8 cellular contexts compared by ENCODE assay signal in genomic region chr12:89355243-89356068, GRCh38. TPM values are rescaled to one million over a fixed set of nuclear protein-coding genes. Genes with fewer than 3 reads are reported as not detected.
DNase-seq lines count a peak whose midpoint lies in the region; ATAC-seq and TF ChIP-seq lines count a peak whose summit lies in the region.

No MANE protein-coding gene starts in this region.

- ATAC-seq in activated naive CD4-positive, alpha-beta T cell treated with anti-CD3 and anti-CD28 coated beads, Interleukin-2, amount 50 U/mL, for 72 hours, result no peak
- ATAC-seq in HG03108 (IDR thresholded peaks at IDR 0.05; ENCODE audit: unreplicated experiment) (no peak), GM21381 (IDR thresholded peaks at IDR 0.05; ENCODE audit: unreplicated experiment) (no peak)

- peaks cover 12% of the 10 kb centered on the region for H3K4me1 Mint-ChIP-seq in activated naive CD4-positive, alpha-beta T cell treated with anti-CD3 and anti-CD28 coated beads for 36 hours (ENCODE audit: low read depth)

- intact Hi-C loops in activated naive CD4-positive, alpha-beta T cell treated with anti-CD3 and anti-CD28 coated beads for 36 hours (cut with micrococcal nuclease), result no loop called here
- intact Hi-C loops in tibial artery (cut with DNase I; ENCODE audit: low total_unique reads), result loop anchor here (10.0 kb wide), 1 partner anchor 359 kb away; no protein-coding TSS in a partner anchor

- peaks cover 5% of the 10 kb centered on the region for H3K36me3 Mint-ChIP-seq in activated naive CD4-positive, alpha-beta T cell treated with anti-CD3 and anti-CD28 coated beads for 36 hours (ENCODE audit: low read depth)
- H3K36me3 Mint-ChIP-seq in activated naive CD4-positive, alpha-beta T cell treated with anti-CD3 and anti-CD28 coated beads, Interleukin-2, amount 50 U/mL, for 72 hours, result peaks cover 13 to 20% of the 10 kb centered on the region in 2 donors

- no peaks in the 10 kb centered on the region for H3K9me3 Mint-ChIP-seq in activated naive CD4-positive, alpha-beta T cell treated with anti-CD3 and anti-CD28 coated beads for 36 hours
- H3K9me3 Mint-ChIP-seq in activated naive CD4-positive, alpha-beta T cell treated with anti-CD3 and anti-CD28 coated beads, Interleukin-2, amount 50 U/mL, for 72 hours, result no peaks in the 10 kb centered on the region

- WGBS in liver, result 28% methylated on average over 18 of the region's 18 CpGs

- CTCF ChIA-PET in activated naive CD4-positive, alpha-beta T cell treated with anti-CD3 and anti-CD28 coated beads for 36 hours (lab: Charles Lee), result no interaction called here

- H3K27ac Mint-ChIP-seq in activated naive CD4-positive, alpha-beta T cell treated with anti-CD3 and anti-CD28 coated beads for 36 hours, result no peak overlapping the region
- H3K27ac Mint-ChIP-seq in activated naive CD4-positive, alpha-beta T cell treated with anti-CD3 and anti-CD28 coated beads, Interleukin-2, amount 50 U/mL, for 72 hours, result peak overlapping the region in 1 of 2 donors; percentile 94

- peak; percentile 12 to 71 for TF ChIP-seq RAD21 in liver (IDR thresholded peaks at IDR 0.05)

- H3K9ac ChIP-seq in adipocyte (ENCODE audit: low read length) (peak overlapping the region; percentile 98), liver (ENCODE audit: low read depth in 1 of 2, low read length in 2 of 2) (peak overlapping the region; percentile 74 to 91)

- H3K4me3 ChIP-seq in adipocyte (ENCODE audit: low read length) (peak overlapping the region; percentile 93), liver (ENCODE audit: low read depth in 1 of 3, low read length in 3 of 3) (peak overlapping the region; percentile 85 to 98 (median 91)), tibial artery (peak overlapping the region; percentile 74 to 90)

- TF ChIP-seq CTCF in liver (IDR thresholded peaks at IDR 0.05; ENCODE audit: low read depth, low read length, missing input control) (peak; percentile 42), tibial artery (IDR thresholded peaks at IDR 0.05) (no peak)

- H3K36me3 ChIP-seq in adipocyte (ENCODE audit: control insufficient read depth, insufficient read depth, low read length, severe bottlenecking), result peaks cover 2% of the 10 kb centered on the region
- H3K36me3 ChIP-seq in liver (ENCODE audit: control insufficient read depth in 4 of 4, insufficient read depth in 3 of 4, low read depth in 1 of 4, low read length in 3 of 4), result no peaks in the 10 kb centered on the region
- peaks cover 0 to 18% (median 0%) of the 10 kb centered on the region in 3 donors for H3K36me3 ChIP-seq in tibial artery

- H3K27me3 Mint-ChIP-seq in activated naive CD4-positive, alpha-beta T cell treated with anti-CD3 and anti-CD28 coated beads for 36 hours (ENCODE audit: low read depth), result no peaks in the 10 kb centered on the region

- DNase-seq in activated naive CD4-positive, alpha-beta T cell treated with anti-CD3 and anti-CD28 coated beads for 36 hours, result no peak
- no peak for DNase-seq in activated naive CD4-positive, alpha-beta T cell treated with anti-CD3 and anti-CD28 coated beads, Interleukin-2, amount 50 U/mL, for 72 hours (ENCODE audit: low spot score in 2 of 2)
- DNase-seq in adipocyte (ENCODE audit: low read depth), result peak; percentile 24
- no peak for DNase-seq in tibial artery
- DNase-seq in activated CD8-positive, alpha-beta memory T cell treated with anti-CD3 and anti-CD28 coated beads for 24 hours, result no peak

- H3K4me1 ChIP-seq in adipocyte (ENCODE audit: control insufficient read depth, insufficient read depth, low read length) (peaks cover 12% of the 10 kb centered on the region), liver (ENCODE audit: control insufficient read depth in 4 of 4, insufficient read depth in 4 of 4, low read length in 3 of 4) (peaks cover 0 to 25% (median 14%) of the 10 kb centered on the region in 4 donors), tibial artery (peaks cover 0 to 30% (median 9%) of the 10 kb centered on the region in 4 donors)

- H3K9me3 ChIP-seq in adipocyte (ENCODE audit: control insufficient read depth, low read length) (no peaks in the 10 kb centered on the region), liver (ENCODE audit: control insufficient read depth in 4 of 4, low read length in 3 of 4) (no peaks in the 10 kb centered on the region), tibial artery (no peaks in the 10 kb centered on the region)

- no peaks in the 10 kb centered on the region for H3K27me3 ChIP-seq in adipocyte (replicated peaks; ENCODE audit: control insufficient read depth, insufficient read depth, low read length)
- H3K27me3 ChIP-seq in liver (ENCODE audit: control insufficient read depth in 4 of 4, insufficient read depth in 4 of 4, low read length in 3 of 4), result no peaks in the 10 kb centered on the region
- no peaks in the 10 kb centered on the region for H3K27me3 ChIP-seq in tibial artery

- peak overlapping the region; percentile 89 for H3K4me3 Mint-ChIP-seq in activated naive CD4-positive, alpha-beta T cell treated with anti-CD3 and anti-CD28 coated beads for 36 hours

- peak overlapping the region; percentile 100 for H3K27ac ChIP-seq in liver (ENCODE audit: low read depth in 1 of 2, low read length in 2 of 2)
- H3K27ac ChIP-seq in tibial artery, result peak overlapping the region; percentile 95 to 96

TF ChIP-seq in liver, 16 proteins besides CTCF, POLR2A, EP300 and RAD21:
- TF ChIP-seq YY1 (IDR thresholded peaks at IDR 0.05), result no peak
- TF ChIP-seq HNF4G (IDR thresholded peaks at IDR 0.05), result no peak
- peak in 1 of 2 donors; percentile 24 for TF ChIP-seq JUND (IDR thresholded peaks at IDR 0.05)
- TF ChIP-seq SP1 (IDR thresholded peaks at IDR 0.05), result peak; percentile 64
- TF ChIP-seq ATF3 (IDR thresholded peaks at IDR 0.05), result peak; percentile 32
- TF ChIP-seq TAF1 (conservative IDR thresholded peaks at IDR 0.05), result no peak
- TF ChIP-seq REST (IDR thresholded peaks at IDR 0.05), result peak; percentile 43
- peak in 1 of 2 donors; percentile 9 for TF ChIP-seq EGR1 (IDR thresholded peaks at IDR 0.05; ENCODE audit: low read depth in 2 of 2)
- TF ChIP-seq MAX (IDR thresholded peaks at IDR 0.05), result peak; percentile 43
- peak; percentile 53 to 65 for TF ChIP-seq HNF4A (conservative IDR thresholded peaks at IDR 0.05)
- peak; percentile 10 for TF ChIP-seq FOXA2 (IDR thresholded peaks at IDR 0.05)
- peak; percentile 44 to 55 for TF ChIP-seq RXRA (IDR thresholded peaks at IDR 0.05)
TF ChIP-seq in liver: peak in this region for 9.

RNA-seq across cellular contexts. Expression of gene DUSP6, which starts 3.2 kb away (rescaled TPM):
- 10 to 100 TPM; 24.8 to 26.1 TPM for total RNA-seq in activated naive CD4-positive, alpha-beta T cell treated with anti-CD3 and anti-CD28 coated beads for 36 hours
- total RNA-seq in activated naive CD4-positive, alpha-beta T cell treated with anti-CD3 and anti-CD28 coated beads, Interleukin-2, amount 50 U/mL, for 72 hours, result 10 to 100 TPM; 25.3 to 39.1 TPM
- 10 to 100 TPM; 34.4 to 36.3 TPM for total RNA-seq in liver
- 10 to 100 TPM; 24.1 to 37.0 TPM for polyA plus RNA-seq in liver
